In the genomic region with DNA sequence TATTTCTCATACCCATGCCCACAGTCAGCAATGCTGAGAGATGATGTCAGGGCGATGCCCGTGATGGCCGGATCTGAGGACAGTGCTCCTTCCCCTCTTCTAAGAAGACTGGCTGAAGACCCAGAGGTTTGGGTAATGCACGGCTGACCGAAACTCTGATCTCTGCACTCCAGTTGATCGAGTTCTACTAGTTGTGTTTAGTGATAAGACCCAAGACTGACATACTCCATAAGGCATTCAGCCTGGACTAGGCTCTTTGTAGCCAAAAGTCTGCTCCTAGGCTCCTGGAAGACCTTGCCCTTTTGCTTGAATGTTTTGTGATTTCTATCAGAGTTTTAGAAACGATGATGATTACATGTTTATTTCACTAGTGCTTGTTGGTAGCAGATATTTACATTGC, we compare ENCODE assay signal across 1 cellular context.
TF ChIP-seq lines count a peak whose summit lies in the region.

No MANE protein-coding gene starts in this region.

TF ChIP-seq in GM12878, 131 proteins besides CTCF, POLR2A, EP300 and RAD21:
- TF ChIP-seq, protein P1, sequence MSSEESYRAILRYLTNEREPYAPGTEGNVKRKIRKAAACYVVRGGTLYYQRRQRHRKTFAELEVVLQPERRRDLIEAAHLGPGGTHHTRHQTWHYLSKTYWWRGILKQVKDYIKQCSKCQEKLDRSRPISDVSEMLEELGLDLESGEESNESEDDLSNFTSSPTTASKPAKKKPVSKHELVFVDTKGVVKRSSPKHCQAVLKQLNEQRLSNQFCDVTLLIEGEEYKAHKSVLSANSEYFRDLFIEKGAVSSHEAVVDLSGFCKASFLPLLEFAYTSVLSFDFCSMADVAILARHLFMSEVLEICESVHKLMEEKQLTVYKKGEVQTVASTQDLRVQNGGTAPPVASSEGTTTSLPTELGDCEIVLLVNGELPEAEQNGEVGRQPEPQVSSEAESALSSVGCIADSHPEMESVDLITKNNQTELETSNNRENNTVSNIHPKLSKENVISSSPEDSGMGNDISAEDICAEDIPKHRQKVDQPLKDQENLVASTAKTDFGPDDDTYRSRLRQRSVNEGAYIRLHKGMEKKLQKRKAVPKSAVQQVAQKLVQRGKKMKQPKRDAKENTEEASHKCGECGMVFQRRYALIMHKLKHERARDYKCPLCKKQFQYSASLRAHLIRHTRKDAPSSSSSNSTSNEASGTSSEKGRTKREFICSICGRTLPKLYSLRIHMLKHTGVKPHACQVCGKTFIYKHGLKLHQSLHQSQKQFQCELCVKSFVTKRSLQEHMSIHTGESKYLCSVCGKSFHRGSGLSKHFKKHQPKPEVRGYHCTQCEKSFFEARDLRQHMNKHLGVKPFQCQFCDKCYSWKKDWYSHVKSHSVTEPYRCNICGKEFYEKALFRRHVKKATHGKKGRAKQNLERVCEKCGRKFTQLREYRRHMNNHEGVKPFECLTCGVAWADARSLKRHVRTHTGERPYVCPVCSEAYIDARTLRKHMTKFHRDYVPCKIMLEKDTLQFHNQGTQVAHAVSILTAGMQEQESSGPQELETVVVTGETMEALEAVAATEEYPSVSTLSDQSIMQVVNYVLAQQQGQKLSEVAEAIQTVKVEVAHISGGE (CRISPR knock-in tag; IDR thresholded peaks at IDR 0.05): no peak
- TF ChIP-seq MYB (IDR thresholded peaks at IDR 0.05; ENCODE audit: borderline replicate concordance, low read depth, low read length) (no peak), SUPT20H (IDR thresholded peaks at IDR 0.05; ENCODE audit: borderline replicate concordance, control insufficient read depth, low read depth, low read length) (no peak), CEBPB (IDR thresholded peaks at IDR 0.05; ENCODE audit: borderline replicate concordance in 1 of 2, low read depth in 2 of 2, low read length in 2 of 2) (no peak), IKZF2 (IDR thresholded peaks at IDR 0.05) (no peak), STAT3 (IDR thresholded peaks at IDR 0.05; ENCODE audit: low read depth, low read length) (no peak), ESRRA (IDR thresholded peaks at IDR 0.05; ENCODE audit: low read length) (no peak)
- TF ChIP-seq, protein P2, sequence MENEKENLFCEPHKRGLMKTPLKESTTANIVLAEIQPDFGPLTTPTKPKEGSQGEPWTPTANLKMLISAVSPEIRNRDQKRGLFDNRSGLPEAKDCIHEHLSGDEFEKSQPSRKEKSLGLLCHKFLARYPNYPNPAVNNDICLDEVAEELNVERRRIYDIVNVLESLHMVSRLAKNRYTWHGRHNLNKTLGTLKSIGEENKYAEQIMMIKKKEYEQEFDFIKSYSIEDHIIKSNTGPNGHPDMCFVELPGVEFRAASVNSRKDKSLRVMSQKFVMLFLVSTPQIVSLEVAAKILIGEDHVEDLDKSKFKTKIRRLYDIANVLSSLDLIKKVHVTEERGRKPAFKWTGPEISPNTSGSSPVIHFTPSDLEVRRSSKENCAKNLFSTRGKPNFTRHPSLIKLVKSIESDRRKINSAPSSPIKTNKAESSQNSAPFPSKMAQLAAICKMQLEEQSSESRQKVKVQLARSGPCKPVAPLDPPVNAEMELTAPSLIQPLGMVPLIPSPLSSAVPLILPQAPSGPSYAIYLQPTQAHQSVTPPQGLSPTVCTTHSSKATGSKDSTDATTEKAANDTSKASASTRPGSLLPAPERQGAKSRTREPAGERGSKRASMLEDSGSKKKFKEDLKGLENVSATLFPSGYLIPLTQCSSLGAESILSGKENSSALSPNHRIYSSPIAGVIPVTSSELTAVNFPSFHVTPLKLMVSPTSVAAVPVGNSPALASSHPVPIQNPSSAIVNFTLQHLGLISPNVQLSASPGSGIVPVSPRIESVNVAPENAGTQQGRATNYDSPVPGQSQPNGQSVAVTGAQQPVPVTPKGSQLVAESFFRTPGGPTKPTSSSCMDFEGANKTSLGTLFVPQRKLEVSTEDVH (IDR thresholded peaks at IDR 0.05; ENCODE audit: low read depth, partially characterized antibody): no peak
